ENCODE assay signal across 17 cellular contexts in the genomic region with DNA sequence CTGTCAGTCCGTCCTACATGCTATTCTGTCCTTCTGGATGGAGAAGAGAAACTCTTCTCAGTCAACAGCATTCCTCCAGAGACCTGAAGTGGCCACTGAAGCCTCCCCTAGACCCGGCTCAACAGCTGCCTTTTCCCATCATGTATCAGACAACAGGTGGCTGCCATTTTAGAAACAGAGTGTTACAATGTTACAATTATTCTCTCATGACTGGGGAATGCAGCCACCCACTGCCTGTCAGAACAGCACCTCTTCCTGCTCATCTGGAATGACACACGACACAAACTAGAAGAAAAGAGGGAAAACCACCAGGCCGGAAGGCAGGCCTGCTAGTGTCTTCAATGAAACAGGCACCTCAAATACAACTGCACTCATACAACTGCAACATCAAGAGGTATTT.
"Had no signal": no experiment of that assay in that cellular context is flagged by ENCODE, and none has a peak within 500 bp of the region (broad histone marks: within the 10 kb centered on the region; RNA-seq: fewer than 3 reads in every experiment).

No MANE protein-coding gene starts in this region.

- DNase-seq: activated CD4-positive, alpha-beta T cell treated with anti-CD3 and anti-CD28 coated beads, Interleukin-2, amount 50 U/mL, for 48 hours; activated CD8-positive, alpha-beta memory T cell treated with anti-CD3 and anti-CD28 coated beads, Interleukin-2, amount 50 U/mL, for 48 hours; activated naive CD4-positive, alpha-beta T cell treated with Interleukin-2 at 50 U/mL for 16 hours; activated naive CD8-positive, alpha-beta T cell treated with anti-CD3 and anti-CD28 coated beads for 36 hours; activated T-cell treated with anti-CD3 and anti-CD28 coated beads, Interleukin-2, amount 50 U/mL, for 4 hours; cerebellar nuclear complex; endodermal cell; hippocampal formation; stimulated activated CD4-positive, alpha-beta T cell treated with anti-CD3 and anti-CD28 coated beads, Interleukin-4, amount 100 ng/mL, for 4 hours; stimulated activated naive CD8-positive, alpha-beta T cell treated with anti-CD3 and anti-CD28 coated beads, Interleukin-15, Interleukin-2, amounts not matched to agents 100 U/mL and 50 U/mL, for 24 hours; T-helper 9 cell; tibial artery had no signal

- H3K4me3 ChIP-seq: breast epithelium, coronary artery, tibial artery had no signal

- H3K9me3 ChIP-seq: breast epithelium, tibial artery had no signal

- H3K27me3 ChIP-seq: tibial artery had no signal

- H3K36me3 ChIP-seq: breast epithelium, tibial artery had no signal

- ATAC-seq: activated T-cell treated with anti-CD3 and anti-CD28 coated beads, Interleukin-2, amount 50 U/mL, for 4 hours; stimulated activated naive CD8-positive, alpha-beta T cell treated with anti-CD3 and anti-CD28 coated beads, Interleukin-15, Interleukin-2, amounts not matched to agents 100 U/mL and 50 U/mL, for 24 hours; WTC11 had no signal

- H3K4me1 ChIP-seq: breast epithelium, tibial artery had no signal

- H3K27ac ChIP-seq: breast epithelium, coronary artery, epithelial cell of prostate, parathyroid adenoma, tibial artery had no signal
